In genomic region chr11:48955315-48956049, GRCh38 we compare ENCODE assay signal across 19 cellular contexts. TPM values are rescaled to one million over a fixed set of nuclear protein-coding genes. Genes with fewer than 3 reads are reported as not detected.
"Had no signal": no experiment of that assay in that cellular context is flagged by ENCODE, and none has a peak within 500 bp of the region (broad histone marks: within the 10 kb centered on the region; RNA-seq: fewer than 3 reads in every experiment).

No MANE protein-coding gene starts in this region.

RNA-seq across cellular contexts. Expression of gene TRIM51G, which starts 28.2 kb away (rescaled TPM):
- total RNA-seq: activated naive CD4-positive, alpha-beta T cell treated with anti-CD3 and anti-CD28 coated beads for 36 hours; activated naive CD4-positive, alpha-beta T cell treated with anti-CD3 and anti-CD28 coated beads, Interleukin-2, amount 50 U/mL, for 72 hours; activated naive CD8-positive, alpha-beta T cell treated with anti-CD3 and anti-CD28 coated beads for 36 hours; activated naive CD8-positive, alpha-beta T cell treated with anti-CD3 and anti-CD28 coated beads, Interleukin-2, amount 10 ng/mL, durations not matched to agents 7 days and 5 days; activated T-cell treated with anti-CD3 and anti-CD28 coated beads, Interleukin-2, amount 50 U/mL, for 4 hours; activated T-cell treated with anti-CD3 and anti-CD28 coated beads, Interleukin-2, amount 50 U/mL, for 72 hours; activated T-helper 1 cell treated with anti-CD3 and anti-CD28 coated beads, Interleukin-12 subunit alpha, Interleukin-12 subunit beta, Interleukin-2, Interleukin-4 antibody, amounts not matched to agents 30 ng/mL and 10 ng/mL and 1 ng/mL, durations not matched to agents 14 hours and 24 hours and 36 hours; activated T-helper 17 cell treated with anti-CD3 and anti-CD28 coated beads, Interleukin-2, amount 50 U/mL, for 72 hours; activated T-helper 2 cell treated with anti-CD3 and anti-CD28 coated beads, Interferon-gamma antibody, Interleukin-2, Interleukin-4, amounts not matched to agents 10 μg/mL and 5 μg/mL and 100 μg/mL, durations not matched to agents 14 hours and 24 hours and 36 hours; adrenal gland; aorta; ascending aorta; astrocyte; body of pancreas; breast epithelium; bronchial epithelial cell; cardiac muscle cell; cardiac septum had no signal
- polyA plus RNA-seq: adipose tissue, adrenal gland, aorta, cardiac muscle cell had no signal
